8 cellular contexts compared by ENCODE assay signal in genomic region chr10:12264204-12264908, GRCh38.
DNase-seq lines count a peak whose midpoint lies in the region; FAIRE-seq and TF ChIP-seq lines count a peak whose summit lies in the region.

No MANE protein-coding gene starts in this region.

- H3K27me3 ChIP-seq in SJCRH30 (no peaks in the 10 kb centered on the region), thyroid gland (no peaks in the 10 kb centered on the region)

- H3K9me3 Mint-ChIP-seq in activated naive CD4-positive, alpha-beta T cell treated with anti-CD3 and anti-CD28 coated beads, Interleukin-2, amount 10 ng/mL, durations not matched to agents 7 days and 5 days: no peaks in the 10 kb centered on the region
- no peaks in the 10 kb centered on the region for H3K9me3 Mint-ChIP-seq in osteocyte (ENCODE audit: unreplicated experiment)

- no peaks in the 10 kb centered on the region for H3K36me3 ChIP-seq in SJCRH30
- H3K36me3 ChIP-seq in thyroid gland: no peaks in the 10 kb centered on the region

- CTCF ChIA-PET in activated naive CD4-positive, alpha-beta T cell treated with anti-CD3 and anti-CD28 coated beads, Interleukin-2, amount 10 ng/mL, durations not matched to agents 7 days and 5 days (lab: Charles Lee): interaction anchor here (0.6 to 7.0 kb wide), 19 partner anchors 11 to 638 kb away, joined by 3 to 72 read pairs (median 4); partner anchors contain the start of gene CAMK1D

- H3K4me3 Mint-ChIP-seq in activated naive CD4-positive, alpha-beta T cell treated with anti-CD3 and anti-CD28 coated beads, Interleukin-2, amount 10 ng/mL, durations not matched to agents 7 days and 5 days: peak overlapping the region; percentile 29
- H3K4me3 Mint-ChIP-seq in osteocyte (ENCODE audit: unreplicated experiment): peak overlapping the region; percentile 68

- no peak overlapping the region for H3K4me3 ChIP-seq in LNCaP clone FGC (ENCODE audit: low read depth, low read length)
- peak overlapping the region; percentile 36 for H3K4me3 ChIP-seq in SJCRH30
- peak overlapping the region in 1 of 3 donors; percentile 5 for H3K4me3 ChIP-seq in thyroid gland (replicated peaks in 1 of 3)

- H3K9me3 ChIP-seq in SJCRH30 (replicated peaks): no peaks in the 10 kb centered on the region
- no peaks in the 10 kb centered on the region for H3K9me3 ChIP-seq in thyroid gland

- H3K27ac ChIP-seq in SJCRH30 (no peak overlapping the region), thyroid gland (peak overlapping the region; percentile 38 to 62 (median 54))

- H3K36me3 Mint-ChIP-seq in activated naive CD4-positive, alpha-beta T cell treated with anti-CD3 and anti-CD28 coated beads, Interleukin-2, amount 10 ng/mL, durations not matched to agents 7 days and 5 days: no peaks in the 10 kb centered on the region
- H3K36me3 Mint-ChIP-seq in osteocyte (ENCODE audit: unreplicated experiment): peaks cover 3% of the 10 kb centered on the region

- TF ChIP-seq POLR2A in H54 (IDR thresholded peaks at IDR 0.05; ENCODE audit: low read depth, low read length) (no peak), thyroid gland (IDR thresholded peaks at IDR 0.05) (no peak)

- TF ChIP-seq CTCF in LNCaP clone FGC (IDR thresholded peaks at IDR 0.05; ENCODE audit: control insufficient read depth, extremely low read depth, insufficient read depth) (peak; percentile 98), osteocyte (IDR thresholded peaks at IDR 0.05) (peak; percentile 97), thyroid gland (IDR thresholded peaks at IDR 0.05) (peak; percentile 48 to 91 (median 72))

- peaks cover 5% of the 10 kb centered on the region for H3K27me3 Mint-ChIP-seq in activated naive CD4-positive, alpha-beta T cell treated with anti-CD3 and anti-CD28 coated beads, Interleukin-2, amount 10 ng/mL, durations not matched to agents 7 days and 5 days
- no peaks in the 10 kb centered on the region for H3K27me3 Mint-ChIP-seq in osteocyte (ENCODE audit: unreplicated experiment)

- no peak overlapping the region for H3K27ac Mint-ChIP-seq in activated naive CD4-positive, alpha-beta T cell treated with anti-CD3 and anti-CD28 coated beads, Interleukin-2, amount 10 ng/mL, durations not matched to agents 7 days and 5 days
- H3K27ac Mint-ChIP-seq in osteocyte (ENCODE audit: unreplicated experiment): peak overlapping the region; percentile 65

- H3K4me1 Mint-ChIP-seq in activated naive CD4-positive, alpha-beta T cell treated with anti-CD3 and anti-CD28 coated beads, Interleukin-2, amount 10 ng/mL, durations not matched to agents 7 days and 5 days: peaks cover 24% of the 10 kb centered on the region
- H3K4me1 Mint-ChIP-seq in osteocyte (ENCODE audit: unreplicated experiment): peaks cover 5% of the 10 kb centered on the region

- DNase-seq in GDM1 (lab: John Stamatoyannopoulos, UW): peak; percentile 45
- DNase-seq in H54 (ENCODE audit: insufficient read length, low spot score): peak; percentile 74
- peak; percentile 11 for DNase-seq in LNCaP clone FGC (ENCODE audit: low read depth)
- DNase-seq in SJCRH30: peak; percentile 60 to 72
- DNase-seq in activated naive CD4-positive, alpha-beta T cell treated with anti-CD3 and anti-CD28 coated beads, Interleukin-2, amount 10 ng/mL, durations not matched to agents 7 days and 5 days: peak; percentile 75
- DNase-seq in glomerular visceral epithelial cell (ENCODE audit: extremely low spot score): peak; percentile 77
- DNase-seq in osteocyte (ENCODE audit: extremely low spot score, unreplicated experiment): peak; percentile 93
- DNase-seq in thyroid gland: peak; percentile 83

- peak; percentile 38 for FAIRE-seq in H54 (lab: Jason Lieb, UNC)

- 25% methylated on average over 30 of the region's 30 CpGs for WGBS in thyroid gland, 2 donors

- H3K4me1 ChIP-seq in SJCRH30 (no peaks in the 10 kb centered on the region; the same call in 1 of the 2 replicates), thyroid gland (peaks cover 12 to 14% of the 10 kb centered on the region in 2 donors)

- intact Hi-C loops in thyroid gland (cut with DNase I): loop anchor here (5.0 to 10.0 kb wide), 2 partner anchors 80 to 448 kb away; partner anchors contain the start of gene CAMK1D

Comparison
In these comparisons a context has a peak if more than half of its experiments do, and no peak if none do; other contexts are left out.
1. DNase-seq: peak in every context shown above with its lines; median percentile 93 in osteocyte; 83 in thyroid gland; 77 in glomerular visceral epithelial cell; 75 in activated naive CD4-positive, alpha-beta T cell treated with anti-CD3 and anti-CD28 coated beads, Interleukin-2, amount 10 ng/mL, durations not matched to agents 7 days and 5 days; 74 in H54; 66 in SJCRH30; 45 in GDM1; 11 in LNCaP clone FGC.